ENCODE assay signal across 11 cellular contexts in the genomic region with DNA sequence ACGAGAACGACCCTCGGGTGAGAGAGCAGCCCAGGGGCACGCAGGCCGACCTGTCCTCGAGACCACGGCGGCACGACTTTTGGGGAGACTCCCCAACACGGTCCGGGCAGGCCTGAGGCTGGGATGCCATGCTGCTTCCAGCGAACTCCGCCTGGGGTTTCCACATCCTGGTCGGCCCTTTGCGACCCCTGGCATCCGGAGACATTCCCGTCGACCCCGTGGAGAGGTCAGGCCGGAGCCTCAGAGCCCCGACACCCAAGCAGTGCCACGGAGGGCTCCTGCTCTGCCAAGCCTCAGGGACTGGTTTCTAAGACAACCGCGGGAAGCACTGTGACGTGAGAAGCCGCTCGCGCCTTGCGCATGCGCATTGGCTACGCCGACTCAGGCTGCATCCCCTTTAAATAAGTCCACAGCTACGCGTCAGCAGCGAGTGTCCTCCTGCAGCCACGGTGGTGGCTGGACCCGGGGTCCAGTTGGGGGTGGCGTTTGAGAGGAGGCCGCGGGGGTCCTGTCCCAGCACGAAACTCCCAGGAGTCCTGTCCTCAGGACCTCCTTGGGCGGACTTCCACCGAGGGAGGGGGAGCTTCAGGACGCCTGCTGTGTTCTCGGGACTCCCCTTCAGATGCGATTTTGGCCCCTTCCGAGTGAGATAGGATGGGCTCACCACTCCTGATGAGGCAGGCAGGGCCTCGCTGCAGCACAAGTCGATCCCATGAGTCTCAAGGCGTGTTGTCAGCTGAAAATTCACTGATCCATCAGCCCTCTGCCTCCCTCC.
DNase-seq lines count a peak whose midpoint lies in the region; ATAC-seq, FAIRE-seq and TF ChIP-seq lines count a peak whose summit lies in the region.
"Had no signal": no experiment of that assay in that cellular context is flagged by ENCODE, and none has a peak within 500 bp of the region (broad histone marks: within the 10 kb centered on the region; RNA-seq: fewer than 3 reads in every experiment).

No MANE protein-coding gene starts in this region.

- H2AFZ ChIP-seq in HepG2 (ENCODE audit: low read length): no peak overlapping the region
- H2AFZ ChIP-seq: PC-9 had no signal

- FAIRE-seq in HepG2 (lab: Jason Lieb, UNC): no peak
- FAIRE-seq: bronchial epithelial cell had no signal

- no peak overlapping the region for H3K4me2 ChIP-seq in HepG2 (ENCODE audit: low read depth, low read length)
- H3K4me2 ChIP-seq: PC-9 had no signal

- ATAC-seq in right lobe of liver (no peak), HepG2 (no peak), HG03378 (IDR thresholded peaks at IDR 0.05; ENCODE audit: unreplicated experiment) (no peak), HG02571 (IDR thresholded peaks at IDR 0.05; ENCODE audit: unreplicated experiment) (no peak)

- H3K27me3 ChIP-seq in right lobe of liver: no peaks in the 10 kb centered on the region
- no peaks in the 10 kb centered on the region; a peak in 1 of 5 replicates for H3K27me3 ChIP-seq in HepG2 (ENCODE audit: control insufficient read depth in 1 of 2, insufficient read depth in 2 of 2, low read length in 2 of 2)
- no peaks in the 10 kb centered on the region for H3K27me3 ChIP-seq in prostate gland (replicated peaks; ENCODE audit: insufficient read depth)

- no peaks in the 10 kb centered on the region for H4K20me1 ChIP-seq in HepG2 (ENCODE audit: insufficient read depth, low read length)

- H3K4me1 ChIP-seq in right lobe of liver (no peaks in the 10 kb centered on the region), HepG2 (ENCODE audit: insufficient read depth, low read length) (no peaks in the 10 kb centered on the region), prostate gland (replicated peaks) (no peaks in the 10 kb centered on the region)

- TF ChIP-seq POLR2A in right lobe of liver (IDR thresholded peaks at IDR 0.05) (no peak), HepG2 (IDR thresholded peaks at IDR 0.05; ENCODE audit: insufficient read depth in 1 of 2, low read depth in 2 of 2, low read length in 2 of 2) (no peak), prostate gland (IDR thresholded peaks at IDR 0.05) (no peak)

- TF ChIP-seq CTCF in right lobe of liver (IDR thresholded peaks at IDR 0.05) (no peak), HepG2 (CRISPR knock-in tag; IDR thresholded peaks at IDR 0.05) (no peak), prostate gland (IDR thresholded peaks at IDR 0.05) (no peak)

- no peak overlapping the region for H3K9ac ChIP-seq in HepG2 (ENCODE audit: insufficient read depth, low read depth, low read length)

- 48% methylated on average over 19 of the region's 50 CpGs for WGBS in right lobe of liver (ENCODE audit: insufficient coverage, low coverage, low lambda C conversion rate, missing lambda C conversion rate)
- 15% methylated on average over 4 of the region's 50 CpGs for WGBS in HepG2 (ENCODE audit: low lambda C conversion rate)
- WGBS in prostate gland: 66% methylated on average over 49 of the region's 50 CpGs

- no peak overlapping the region for H3K27ac ChIP-seq in right lobe of liver
- no peak overlapping the region for H3K27ac ChIP-seq in HepG2 (ENCODE audit: extremely low read length, insufficient read depth, low read length)
- H3K27ac ChIP-seq in prostate gland: no peak overlapping the region
- H3K27ac ChIP-seq: PC-9 had no signal

- in situ Hi-C loops in HepG2 (cut with HindIII; ENCODE audit: extremely low pct_ligation_motif_present, low pct_unique_long_range_greater_than_20kb): no loop called here

- TF ChIP-seq RAD21 in HepG2 (CRISPR knock-in tag; IDR thresholded peaks at IDR 0.05): no peak

- no peaks in the 10 kb centered on the region for H3K36me3 ChIP-seq in right lobe of liver
- no peaks in the 10 kb centered on the region for H3K36me3 ChIP-seq in HepG2 (replicated peaks in 1 of 2; ENCODE audit: control insufficient read depth in 1 of 2, insufficient read depth in 2 of 2, low read length in 2 of 2)
- H3K36me3 ChIP-seq in prostate gland: no peaks in the 10 kb centered on the region

- no peaks in the 10 kb centered on the region for H3K79me2 ChIP-seq in HepG2 (ENCODE audit: insufficient read depth, low read length)

- POLR2A ChIA-PET in HepG2 (lab: Yijun Ruan, JAX): no interaction called here

- TF ChIP-seq EP300 in HepG2 (IDR thresholded peaks at IDR 0.05; ENCODE audit: low read depth in 2 of 2, low read length in 2 of 2) (no peak), HepG2 (CRISPR knock-in tag; IDR thresholded peaks at IDR 0.05; ENCODE audit: borderline replicate concordance) (no peak)

- BruUV-seq in HepG2 (replicated peaks; lab: Mats Ljungman, UMichigan): no TSS peak

- intact Hi-C loops in right lobe of liver (cut with DNase I) (no loop called here), HepG2 (cut with micrococcal nuclease; ENCODE audit: unreplicated experiment) (no loop called here), prostate gland (cut with DNase I) (no loop called here)

- peak; percentile 19 to 39 (median 38) for DNase-seq in right lobe of liver
- no peak for DNase-seq in HepG2 (ENCODE audit: low spot score)
- peak; percentile 1 for DNase-seq in astrocyte of the hippocampus (ENCODE audit: low read depth, low spot score)
- peak; percentile 3 for DNase-seq in prostate gland (ENCODE audit: low spot score)
- no peak for DNase-seq in NCI-H524 (lab: John Stamatoyannopoulos, UW)
- no peak for DNase-seq in NCI-H2196 treated with DMSO at 0.1 percent for 48 hours (lab: John Stamatoyannopoulos, UW; ENCODE audit: unreplicated experiment)
- DNase-seq: activated B cell treated with CpG ODN at 0.5 μM for 24 hours, PC-9 had no signal

- H3K4me3 ChIP-seq in right lobe of liver: no peak overlapping the region
- no peak overlapping the region for H3K4me3 ChIP-seq in HepG2 (replicated peaks in 1 of 3; ENCODE audit: insufficient read depth in 1 of 3, low read depth in 2 of 3, low read length in 3 of 3)
- H3K4me3 ChIP-seq in prostate gland: no peak overlapping the region
- H3K4me3 ChIP-seq: PC-9 had no signal

- CTCF ChIA-PET in HepG2 (lab: Yijun Ruan, JAX; ENCODE audit: low intra/inter-chr PET ratio, low total read pairs): no interaction called here

- no peaks in the 10 kb centered on the region for H3K9me3 ChIP-seq in right lobe of liver
- H3K9me3 ChIP-seq in HepG2 (ENCODE audit: low read length): peaks cover 71% of the 10 kb centered on the region
- H3K9me3 ChIP-seq in prostate gland: no peaks in the 10 kb centered on the region

TF ChIP-seq in HepG2, 621 proteins besides CTCF, POLR2A, EP300 and RAD21:
- TF ChIP-seq, protein P1, sequence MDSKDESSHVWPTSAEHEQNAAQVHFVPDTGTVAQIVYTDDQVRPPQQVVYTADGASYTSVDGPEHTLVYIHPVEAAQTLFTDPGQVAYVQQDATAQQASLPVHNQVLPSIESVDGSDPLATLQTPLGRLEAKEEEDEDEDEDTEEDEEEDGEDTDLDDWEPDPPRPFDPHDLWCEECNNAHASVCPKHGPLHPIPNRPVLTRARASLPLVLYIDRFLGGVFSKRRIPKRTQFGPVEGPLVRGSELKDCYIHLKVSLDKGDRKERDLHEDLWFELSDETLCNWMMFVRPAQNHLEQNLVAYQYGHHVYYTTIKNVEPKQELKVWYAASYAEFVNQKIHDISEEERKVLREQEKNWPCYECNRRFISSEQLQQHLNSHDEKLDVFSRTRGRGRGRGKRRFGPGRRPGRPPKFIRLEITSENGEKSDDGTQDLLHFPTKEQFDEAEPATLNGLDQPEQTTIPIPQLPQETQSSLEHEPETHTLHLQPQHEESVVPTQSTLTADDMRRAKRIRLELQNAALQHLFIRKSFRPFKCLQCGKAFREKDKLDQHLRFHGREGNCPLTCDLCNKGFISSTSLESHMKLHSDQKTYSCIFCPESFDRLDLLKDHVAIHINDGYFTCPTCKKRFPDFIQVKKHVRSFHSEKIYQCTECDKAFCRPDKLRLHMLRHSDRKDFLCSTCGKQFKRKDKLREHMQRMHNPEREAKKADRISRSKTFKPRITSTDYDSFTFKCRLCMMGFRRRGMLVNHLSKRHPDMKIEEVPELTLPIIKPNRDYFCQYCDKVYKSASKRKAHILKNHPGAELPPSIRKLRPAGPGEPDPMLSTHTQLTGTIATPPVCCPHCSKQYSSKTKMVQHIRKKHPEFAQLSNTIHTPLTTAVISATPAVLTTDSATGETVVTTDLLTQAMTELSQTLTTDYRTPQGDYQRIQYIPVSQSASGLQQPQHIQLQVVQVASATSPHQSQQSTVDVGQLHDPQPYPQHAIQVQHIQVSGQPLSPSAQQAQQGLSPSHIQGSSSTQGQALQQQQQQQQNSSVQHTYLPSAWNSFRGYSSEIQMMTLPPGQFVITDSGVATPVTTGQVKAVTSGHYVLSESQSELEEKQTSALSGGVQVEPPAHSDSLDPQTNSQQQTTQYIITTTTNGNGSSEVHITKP (CRISPR knock-in tag; IDR thresholded peaks at IDR 0.05; ENCODE audit: low read depth): no peak

Comparison
In these comparisons a context has a peak if more than half of its experiments do, and no peak if none do; other contexts are left out.
1. DNase-seq: peak in right lobe of liver (3 of 3), astrocyte of the hippocampus (single experiment) and prostate gland (single experiment); none in HepG2 (single experiment), NCI-H524 (0 of 2) and NCI-H2196 treated with DMSO at 0.1 percent for 48 hours (single experiment).